ENCODE assay signal across 1 cellular context in the genomic region with DNA sequence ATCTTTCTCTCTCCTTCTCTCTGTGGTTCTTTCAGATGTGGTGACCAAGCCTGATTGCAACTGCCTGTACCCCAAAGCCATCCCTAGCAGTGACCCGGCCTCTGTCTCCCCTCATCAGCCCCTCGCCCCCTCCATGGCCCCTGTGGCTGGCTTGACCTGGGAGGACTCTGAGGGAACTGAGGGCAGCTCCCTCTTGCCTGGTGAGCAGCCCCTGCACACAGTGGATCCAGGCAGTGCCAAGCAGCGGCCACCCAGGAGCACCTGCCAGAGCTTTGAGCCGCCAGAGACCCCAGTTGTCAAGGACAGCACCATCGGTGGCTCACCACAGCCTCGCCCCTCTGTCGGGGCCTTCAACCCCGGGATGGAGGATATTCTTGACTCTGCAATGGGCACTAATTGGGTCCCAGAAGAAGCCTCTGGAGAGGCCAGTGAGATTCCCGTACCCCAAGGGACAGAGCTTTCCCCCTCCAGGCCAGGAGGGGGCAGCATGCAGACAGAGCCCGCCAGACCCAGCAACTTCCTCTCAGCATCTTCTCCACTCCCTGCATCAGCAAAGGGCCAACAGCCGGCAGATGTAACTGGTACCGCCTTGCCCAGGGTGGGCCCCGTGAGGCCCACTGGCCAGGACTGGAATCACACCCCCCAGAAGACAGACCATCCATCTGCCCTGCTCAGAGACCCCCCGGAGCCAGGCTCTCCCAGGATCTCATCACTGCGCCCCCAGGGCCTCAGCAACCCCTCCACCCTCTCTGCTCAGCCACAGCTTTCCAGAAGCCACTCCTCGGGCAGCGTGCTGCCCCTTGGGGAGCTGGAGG.
A peak's percentile ranks its signal among the peaks of the same experiment; 100 is the strongest.
TF ChIP-seq lines count a peak whose summit lies in the region.

No MANE protein-coding gene starts in this region.

TF ChIP-seq in K562, 482 proteins besides CTCF, POLR2A, EP300 and RAD21 (continued from another document):
- TF ChIP-seq, protein P1, sequence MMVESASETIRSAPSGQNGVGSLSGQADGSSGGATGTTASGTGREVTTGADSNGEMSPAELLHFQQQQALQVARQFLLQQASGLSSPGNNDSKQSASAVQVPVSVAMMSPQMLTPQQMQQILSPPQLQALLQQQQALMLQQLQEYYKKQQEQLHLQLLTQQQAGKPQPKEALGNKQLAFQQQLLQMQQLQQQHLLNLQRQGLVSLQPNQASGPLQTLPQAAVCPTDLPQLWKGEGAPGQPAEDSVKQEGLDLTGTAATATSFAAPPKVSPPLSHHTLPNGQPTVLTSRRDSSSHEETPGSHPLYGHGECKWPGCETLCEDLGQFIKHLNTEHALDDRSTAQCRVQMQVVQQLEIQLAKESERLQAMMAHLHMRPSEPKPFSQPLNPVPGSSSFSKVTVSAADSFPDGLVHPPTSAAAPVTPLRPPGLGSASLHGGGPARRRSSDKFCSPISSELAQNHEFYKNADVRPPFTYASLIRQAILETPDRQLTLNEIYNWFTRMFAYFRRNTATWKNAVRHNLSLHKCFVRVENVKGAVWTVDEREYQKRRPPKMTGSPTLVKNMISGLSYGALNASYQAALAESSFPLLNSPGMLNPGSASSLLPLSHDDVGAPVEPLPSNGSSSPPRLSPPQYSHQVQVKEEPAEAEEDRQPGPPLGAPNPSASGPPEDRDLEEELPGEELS (CRISPR knock-in tag; IDR thresholded peaks at IDR 0.05; ENCODE audit: borderline replicate concordance): no peak
- TF ChIP-seq BDP1 (IDR thresholded peaks at IDR 0.05; ENCODE audit: insufficient read depth, insufficient read length): no peak
- TF ChIP-seq HCFC1 (IDR thresholded peaks at IDR 0.05; ENCODE audit: low read depth, low read length): peak; percentile 38; the same call in 1 of the 2 replicates
- TF ChIP-seq ZNF184 (CRISPR knock-in tag; IDR thresholded peaks at IDR 0.05): no peak
- TF ChIP-seq ZNF232 (CRISPR knock-in tag; IDR thresholded peaks at IDR 0.05): no peak
- TF ChIP-seq ZKSCAN3 (CRISPR knock-in tag; IDR thresholded peaks at IDR 0.05): no peak
- TF ChIP-seq CHD4 (IDR thresholded peaks at IDR 0.05; ENCODE audit: insufficient read depth, insufficient replicate concordance, low read depth, low read length, poor library complexity, severe bottlenecking): no peak
- TF ChIP-seq ZNF699 (CRISPR knock-in tag; IDR thresholded peaks at IDR 0.05; ENCODE audit: insufficient replicate concordance): no peak
- no peak for TF ChIP-seq BMI1 (IDR thresholded peaks at IDR 0.05; ENCODE audit: low read length)
- no peak for TF ChIP-seq DPF2 (IDR thresholded peaks at IDR 0.05)
- TF ChIP-seq RCOR1 (IDR thresholded peaks at IDR 0.05; ENCODE audit: borderline replicate concordance in 1 of 2, low read depth in 2 of 2, low read length in 2 of 2): 0 out of 4 replicates have a peak, but pooled peaks of 1 of the 2 experiments have one; percentile 21
- TF ChIP-seq ELF1 (tag; IDR thresholded peaks at IDR 0.05): no peak
- TF ChIP-seq ZNF347 (CRISPR knock-in tag; IDR thresholded peaks at IDR 0.05; ENCODE audit: low read depth): no peak
- no peak for TF ChIP-seq RBBP5 (IDR thresholded peaks at IDR 0.05; ENCODE audit: borderline replicate concordance, insufficient read depth, low read length, poor library complexity, severe bottlenecking)
